22 cellular contexts compared by ENCODE assay signal in the genomic region with DNA sequence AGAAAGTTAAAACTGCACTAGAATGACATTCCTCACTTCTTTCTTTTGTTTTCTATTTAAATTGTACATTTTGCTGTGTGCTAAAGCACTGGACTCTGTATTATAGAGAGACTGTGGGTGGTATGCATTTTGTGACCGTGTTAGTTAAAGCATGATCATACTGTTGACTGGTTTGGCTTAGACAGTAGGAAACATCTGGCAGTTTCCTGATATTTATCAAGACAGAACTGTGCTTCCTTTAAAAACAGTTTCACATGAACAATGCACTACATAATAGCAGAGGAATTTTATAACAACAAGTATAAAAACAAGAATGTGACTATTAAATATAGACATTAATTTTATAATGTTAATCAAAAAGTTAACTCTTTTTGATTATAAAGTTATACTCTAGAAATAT. TPM values are rescaled to one million over a fixed set of nuclear protein-coding genes. Genes with fewer than 3 reads are reported as not detected.
A peak's percentile ranks its signal among the peaks of the same experiment; 100 is the strongest.
DNase-seq lines count a peak whose midpoint lies in the region; ATAC-seq, FAIRE-seq and TF ChIP-seq lines count a peak whose summit lies in the region.
"Had no signal": no experiment of that assay in that cellular context is flagged by ENCODE, and none has a peak within 500 bp of the region (broad histone marks: within the 10 kb centered on the region; RNA-seq: fewer than 3 reads in every experiment).

No MANE protein-coding gene starts in this region.

- ATAC-seq in Right ventricle myocardium superior (ENCODE audit: poor library complexity) (peak; percentile 36), left cardiac atrium (peak; percentile 25 to 47)
- ATAC-seq in CD8-positive, alpha-beta T cell = no peak
- ATAC-seq: natural killer cell treated with Interleukin-12 subunit alpha and Interleukin-12 subunit beta and Interleukin-15 and Interleukin-18, amount 100 ng/mL, for 72 hours had no signal

- H4K20me1 ChIP-seq in astrocyte (ENCODE audit: insufficient read depth, low read length) (no peaks in the 10 kb centered on the region), smooth muscle cell (ENCODE audit: low read depth) (no peaks in the 10 kb centered on the region)

- H3K27me3 Mint-ChIP-seq in astrocyte (ENCODE audit: low read depth, unreplicated experiment) = peaks cover 2% of the 10 kb centered on the region
- H3K27me3 Mint-ChIP-seq in CD8-positive, alpha-beta T cell (ENCODE audit: low read depth) = peaks cover 2% of the 10 kb centered on the region
- H3K27me3 Mint-ChIP-seq: progenitor cell of endocrine pancreas had no signal

- intact Hi-C loops in Right ventricle myocardium superior (cut with DNase I) (no loop called here), cardiac septum (cut with DNase I) (no loop called here), left cardiac atrium (cut with DNase I) (no loop called here), uterus (cut with DNase I; ENCODE audit: low total_unique reads) (no loop called here)
- intact Hi-C loops in CD8-positive, alpha-beta T cell (cut with DNase I, micrococcal nuclease) = loop anchor here in 1 of 2 experiments (10.0 kb wide), 1 partner anchor 140 kb away; no protein-coding TSS in a partner anchor

- DNase-seq in Right ventricle myocardium superior = no peak
- DNase-seq in cardiac septum (ENCODE audit: low spot score) = no peak
- peak; percentile 41 for DNase-seq in astrocyte (ENCODE audit: low read depth)
- no peak for DNase-seq in left cardiac atrium
- DNase-seq in smooth muscle cell (lab: John Stamatoyannopoulos, UW; ENCODE audit: unreplicated experiment) = no peak
- no peak for DNase-seq in CD8-positive, alpha-beta T cell
- no peak for DNase-seq in iPS-NIHi7 (ENCODE audit: extremely low spot score)
- DNase-seq in uterus = no peak
- DNase-seq: activated CD4-positive, alpha-beta T cell treated with anti-CD3 and anti-CD28 coated beads for 48 hours; activated CD8-positive, alpha-beta memory T cell treated with anti-CD3 and anti-CD28 coated beads, Interleukin-2, amount 50 U/mL, for 4 hours; activated effector memory CD4-positive, alpha-beta T cell treated with anti-CD3 and anti-CD28 coated beads, Interleukin-2, amount 50 U/mL, for 16 hours; amygdala; C1 segment of cervical spinal cord; cerebellar nuclear complex; MG63; NCI-H345; NK-92 treated with Interleukin-12 subunit alpha and Interleukin-12 subunit beta, amount 100 ng/mL, for 24 hours; tibial artery had no signal

- H3K36me3 Mint-ChIP-seq in astrocyte (ENCODE audit: low read depth, unreplicated experiment) = peaks cover 1% of the 10 kb centered on the region
- no peaks in the 10 kb centered on the region for H3K36me3 Mint-ChIP-seq in CD8-positive, alpha-beta T cell
- H3K36me3 Mint-ChIP-seq: natural killer cell treated with Interleukin-12 subunit alpha and Interleukin-12 subunit beta and Interleukin-15 and Interleukin-18, amount 100 ng/mL, for 72 hours had no signal

- H3K4me1 ChIP-seq in astrocyte (ENCODE audit: insufficient read depth, low read length) (no peaks in the 10 kb centered on the region), smooth muscle cell (ENCODE audit: low read depth) (peaks cover 11% of the 10 kb centered on the region), uterus (no peaks in the 10 kb centered on the region)
- H3K4me1 ChIP-seq in CD8-positive, alpha-beta T cell (ENCODE audit: insufficient read depth, low read length) = no peaks in the 10 kb centered on the region
- H3K4me1 ChIP-seq: tibial artery had no signal

- H3K4me2 ChIP-seq in astrocyte (ENCODE audit: low read length) (no peak overlapping the region), smooth muscle cell (peak overlapping the region; percentile 24)

- no peaks in the 10 kb centered on the region for H3K9me3 Mint-ChIP-seq in astrocyte (ENCODE audit: unreplicated experiment)
- H3K9me3 Mint-ChIP-seq in CD8-positive, alpha-beta T cell = no peaks in the 10 kb centered on the region
- H3K9me3 Mint-ChIP-seq: natural killer cell treated with Interleukin-12 subunit alpha and Interleukin-12 subunit beta and Interleukin-15 and Interleukin-18, amount 100 ng/mL, for 72 hours had no signal

- no peak overlapping the region for H2AFZ ChIP-seq in astrocyte (ENCODE audit: low read depth, low read length)
- H2AFZ ChIP-seq in smooth muscle cell (ENCODE audit: low read depth) = no peak overlapping the region

- H3K27ac ChIP-seq in astrocyte (ENCODE audit: low read depth, low read length) (no peak overlapping the region), smooth muscle cell (ENCODE audit: low read depth) (peak overlapping the region; percentile 10), uterus (peak overlapping the region in 1 of 2 donors; percentile 61)
- H3K27ac ChIP-seq in CD8-positive, alpha-beta T cell (ENCODE audit: low read depth, low read length) = no peak overlapping the region
- H3K27ac ChIP-seq: 22Rv1, tibial artery had no signal

- TF ChIP-seq CTCF in astrocyte (IDR thresholded peaks at IDR 0.05; ENCODE audit: insufficient read depth, low read depth, low read length) (no peak), smooth muscle cell (IDR thresholded peaks at IDR 0.05; ENCODE audit: borderline replicate concordance, insufficient read depth, poor library complexity, severe bottlenecking) (no peak), uterus (IDR thresholded peaks at IDR 0.05) (no peak)
- no peak for TF ChIP-seq CTCF in CD8-positive, alpha-beta T cell (IDR thresholded peaks at IDR 0.05)

- H3K9ac ChIP-seq in astrocyte (ENCODE audit: low read length) = no peak overlapping the region
- no peak overlapping the region for H3K9ac ChIP-seq in smooth muscle cell (ENCODE audit: low read depth)

- H3K4me3 ChIP-seq in astrocyte (ENCODE audit: insufficient read depth, low read depth, low read length) (no peak overlapping the region), smooth muscle cell (no peak overlapping the region), uterus (no peak overlapping the region)
- no peak overlapping the region for H3K4me3 ChIP-seq in CD8-positive, alpha-beta T cell (ENCODE audit: low read depth, low read length)
- H3K4me3 ChIP-seq: MG63, tibial artery had no signal

- FAIRE-seq in astrocyte (lab: Jason Lieb, UNC) = no peak

- H3K36me3 ChIP-seq in astrocyte (ENCODE audit: insufficient read depth, low read length) = no peaks in the 10 kb centered on the region
- H3K36me3 ChIP-seq in smooth muscle cell (ENCODE audit: low read depth) = no peaks in the 10 kb centered on the region
- H3K36me3 ChIP-seq in CD8-positive, alpha-beta T cell (ENCODE audit: insufficient read depth, low read length) = no peaks in the 10 kb centered on the region
- H3K36me3 ChIP-seq in uterus = no peaks in the 10 kb centered on the region
- H3K36me3 ChIP-seq: MG63, tibial artery had no signal

- no peaks in the 10 kb centered on the region for H3K79me2 ChIP-seq in astrocyte (ENCODE audit: insufficient read depth, low read length)
- no peaks in the 10 kb centered on the region for H3K79me2 ChIP-seq in smooth muscle cell (ENCODE audit: low read depth)

- POLR2A ChIA-PET in CD8-positive, alpha-beta T cell (lab: Charles Lee) = no interaction called here

- WGBS in smooth muscle cell (ENCODE audit: low lambda C conversion rate) = 7% methylated on average over 1 of the region's 1 CpG

- no peaks in the 10 kb centered on the region for H3K27me3 ChIP-seq in astrocyte (ENCODE audit: insufficient read depth, low read length)
- no peaks in the 10 kb centered on the region for H3K27me3 ChIP-seq in smooth muscle cell (ENCODE audit: low read depth)
- no peaks in the 10 kb centered on the region for H3K27me3 ChIP-seq in CD8-positive, alpha-beta T cell (ENCODE audit: insufficient read depth, low read length)
- no peaks in the 10 kb centered on the region for H3K27me3 ChIP-seq in uterus
- H3K27me3 ChIP-seq: MG63, tibial artery had no signal

- peaks cover 16% of the 10 kb centered on the region for H3K4me1 Mint-ChIP-seq in astrocyte (ENCODE audit: low read depth, unreplicated experiment)
- H3K4me1 Mint-ChIP-seq in CD8-positive, alpha-beta T cell (ENCODE audit: low read depth) = no peaks in the 10 kb centered on the region

- CTCF ChIA-PET in CD8-positive, alpha-beta T cell (lab: Charles Lee) = no interaction called here

- no peak overlapping the region for H3K4me3 Mint-ChIP-seq in astrocyte (ENCODE audit: unreplicated experiment)
- no peak overlapping the region for H3K4me3 Mint-ChIP-seq in CD8-positive, alpha-beta T cell
- H3K4me3 Mint-ChIP-seq: natural killer cell treated with Interleukin-12 subunit alpha and Interleukin-12 subunit beta and Interleukin-15 and Interleukin-18, amount 100 ng/mL, for 72 hours had no signal

- H3K27ac Mint-ChIP-seq in astrocyte (ENCODE audit: unreplicated experiment) = no peak overlapping the region
- H3K27ac Mint-ChIP-seq in CD8-positive, alpha-beta T cell = no peak overlapping the region
- H3K27ac Mint-ChIP-seq: natural killer cell treated with Interleukin-12 subunit alpha and Interleukin-12 subunit beta and Interleukin-15 and Interleukin-18, amount 100 ng/mL, for 72 hours; progenitor cell of endocrine pancreas had no signal

- H3K9me3 ChIP-seq in astrocyte (ENCODE audit: insufficient read depth, low read depth, low read length) = no peaks in the 10 kb centered on the region
- H3K9me3 ChIP-seq in smooth muscle cell (replicated peaks; ENCODE audit: low read depth) = no peaks in the 10 kb centered on the region
- no peaks in the 10 kb centered on the region for H3K9me3 ChIP-seq in CD8-positive, alpha-beta T cell (ENCODE audit: low read length)
- no peaks in the 10 kb centered on the region for H3K9me3 ChIP-seq in uterus
- H3K9me3 ChIP-seq: MG63, tibial artery had no signal

- H3F3A ChIP-seq in smooth muscle cell (ENCODE audit: low read depth) = peaks cover 15% of the 10 kb centered on the region

- peak in 1 of 2 donors; percentile 28 for TF ChIP-seq POLR2A in uterus (IDR thresholded peaks at IDR 0.05)

RNA-seq across cellular contexts. Expression of a gene that starts 23.1 kb away (rescaled TPM):
- 18.4 TPM for total RNA-seq in Right ventricle myocardium superior
- total RNA-seq in cardiac septum = 14.3 TPM
- 7.7 and 8.8 TPM in 2 replicates for total RNA-seq in astrocyte
- total RNA-seq in left cardiac atrium = 10 to 100 TPM; 19.8 to 25.2 TPM
- total RNA-seq in smooth muscle cell = 13.4 and 18.9 TPM in 2 replicates
- 22.3 and 31.2 TPM in 2 replicates for polyA plus RNA-seq in smooth muscle cell
- not detected for total RNA-seq in CD8-positive, alpha-beta T cell
- total RNA-seq in uterus = 10 to 100 TPM; 33.0 to 75.9 (median 49.0) TPM
- total RNA-seq: natural killer cell treated with Interleukin-12 subunit alpha and Interleukin-12 subunit beta and Interleukin-15 and Interleukin-18, amount 100 ng/mL, for 72 hours; progenitor cell of endocrine pancreas had no signal

RNA-seq across cellular contexts. Expression of a gene that starts 38.3 kb away (rescaled TPM):
- not detected for total RNA-seq in Right ventricle myocardium superior
- total RNA-seq in cardiac septum = not detected
- not detected in 2 replicates for total RNA-seq in astrocyte
- not detected for total RNA-seq in left cardiac atrium
- not detected in 2 replicates for total RNA-seq in smooth muscle cell
- not detected in 2 replicates for polyA plus RNA-seq in smooth muscle cell
- not detected for total RNA-seq in CD8-positive, alpha-beta T cell
- not detected for total RNA-seq in uterus
- total RNA-seq: glomerular endothelial cell; natural killer cell treated with Interleukin-12 subunit alpha and Interleukin-12 subunit beta and Interleukin-15 and Interleukin-18, amount 100 ng/mL, for 72 hours; progenitor cell of endocrine pancreas had no signal

RNA-seq across cellular contexts. Expression of a gene that starts 54.1 kb away (rescaled TPM):
- total RNA-seq in Right ventricle myocardium superior (1.3 TPM), cardiac septum (1.9 TPM), astrocyte (66.2 and 74.8 TPM in 2 replicates), left cardiac atrium (1 to 10 TPM; 1.1 to 3.6 TPM), smooth muscle cell (139 TPM in 2 replicates), uterus (10 to 100 TPM in 2 of 4 donors, 1 to 10 TPM in 1, not detected in 1; 6.2 to 15.1 (median 10.5) TPM)
- 104 and 145 TPM in 2 replicates for polyA plus RNA-seq in smooth muscle cell
- total RNA-seq in CD8-positive, alpha-beta T cell = not detected
- total RNA-seq: natural killer cell treated with Interleukin-12 subunit alpha and Interleukin-12 subunit beta and Interleukin-15 and Interleukin-18, amount 100 ng/mL, for 72 hours had no signal

RNA-seq across cellular contexts. Expression of a gene that starts 59.5 kb away (rescaled TPM):
- 12.6 TPM for total RNA-seq in Right ventricle myocardium superior
- total RNA-seq in cardiac septum = 13.2 TPM
- total RNA-seq in astrocyte = 37.4 and 38.0 TPM in 2 replicates
- total RNA-seq in left cardiac atrium = 10 to 100 TPM; 17.0 to 17.1 TPM
- total RNA-seq in smooth muscle cell = 59.6 and 76.3 TPM in 2 replicates
- polyA plus RNA-seq in smooth muscle cell = 45.9 and 46.8 TPM in 2 replicates
- 1 to 10 TPM; 6.2 TPM for total RNA-seq in CD8-positive, alpha-beta T cell
- 10 to 100 TPM; 10.3 to 74.5 (median 18.6) TPM for total RNA-seq in uterus
